ENCODE assay signal across 8 cellular contexts in the genomic region with DNA sequence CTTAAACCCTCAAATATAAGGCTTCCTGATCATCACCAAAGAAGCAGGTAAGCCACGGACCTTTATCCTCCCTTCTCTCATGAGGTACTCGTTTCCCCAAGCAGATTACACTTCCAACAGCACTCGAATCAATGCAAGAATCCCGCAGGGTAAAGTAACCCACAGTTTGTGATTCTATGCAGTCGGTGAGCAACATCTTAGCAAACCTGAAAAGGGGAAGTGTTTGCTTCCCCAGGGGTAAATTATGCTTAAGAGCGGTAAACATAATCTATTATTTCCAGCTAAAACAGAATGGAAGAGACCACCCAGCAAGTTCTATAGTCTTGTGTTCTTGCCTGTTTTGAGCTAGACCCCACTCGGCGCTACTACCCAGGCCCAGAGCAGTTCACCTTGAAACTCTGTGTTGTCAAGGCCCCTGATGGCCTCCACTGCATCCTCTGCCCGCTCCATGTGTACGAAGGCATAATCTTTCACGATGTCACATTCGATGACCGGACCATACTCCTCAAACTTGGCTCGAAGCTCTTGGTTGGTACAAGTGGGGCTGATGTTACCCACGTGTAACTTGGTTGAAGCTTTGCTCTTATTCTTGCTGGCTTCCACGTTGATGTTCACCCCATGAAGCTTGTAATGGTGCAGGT. TPM values are rescaled to one million over a fixed set of nuclear protein-coding genes. Genes with fewer than 3 reads are reported as not detected.
A peak's percentile ranks its signal among the peaks of the same experiment; 100 is the strongest.
DNase-seq lines count a peak whose midpoint lies in the region; ATAC-seq and TF ChIP-seq lines count a peak whose summit lies in the region.

No MANE protein-coding gene starts in this region.

- peaks cover 38% of the 10 kb centered on the region for H3K4me1 ChIP-seq in Loucy (ENCODE audit: insufficient read depth, low read length, poor library complexity, severe bottlenecking)
- peaks cover 4 to 9% of the 10 kb centered on the region in 2 donors for H3K4me1 ChIP-seq in breast epithelium

- intact Hi-C loops in CD14-positive monocyte (cut with micrococcal nuclease): loop anchor here (5.0 to 10.0 kb wide), 4 partner anchors 39 to 242 kb away; partner anchors contain the start of genes CCDC87 (in 1 of the 2), CCS (in 1 of the 2), MRPL11 (in 1 of the 2) and RBM4 (in 1 of the 2)
- intact Hi-C loops in breast epithelium (cut with DNase I; ENCODE audit: low total_unique reads): no loop called here

- peaks cover 27% of the 10 kb centered on the region for H3K4me1 Mint-ChIP-seq in CD14-positive monocyte
- H3K4me1 Mint-ChIP-seq in nephron: peaks cover 41% of the 10 kb centered on the region

- H3K27me3 ChIP-seq in Loucy (ENCODE audit: insufficient read depth, low read length, poor library complexity, severe bottlenecking) (no peaks in the 10 kb centered on the region), breast epithelium (no peaks in the 10 kb centered on the region)

- H3K9me3 ChIP-seq in Loucy (ENCODE audit: insufficient read depth, low read depth, low read length) (no peaks in the 10 kb centered on the region), breast epithelium (no peaks in the 10 kb centered on the region)

- no peaks in the 10 kb centered on the region for H3K9me2 ChIP-seq in Loucy (replicated peaks; ENCODE audit: low read depth, low read length)

- H2AFZ ChIP-seq in Loucy (ENCODE audit: low read length): no peak overlapping the region

- DNase-seq in CD14-positive monocyte (ENCODE audit: low spot score): peak; percentile 39
- DNase-seq in breast epithelium (ENCODE audit: low spot score in 2 of 2): no peak
- no peak for DNase-seq in cortex of kidney (lab: John Stamatoyannopoulos, UW)
- DNase-seq in NCI-H146 treated with DMSO at 0.1 percent for 48 hours (lab: John Stamatoyannopoulos, UW; ENCODE audit: unreplicated experiment): no peak

- no peaks in the 10 kb centered on the region for H3K9me3 Mint-ChIP-seq in CD14-positive monocyte
- no peaks in the 10 kb centered on the region for H3K9me3 Mint-ChIP-seq in nephron

- no peak for ATAC-seq in HG03342 (IDR thresholded peaks at IDR 0.05; ENCODE audit: unreplicated experiment)
- ATAC-seq in GM18861 (IDR thresholded peaks at IDR 0.05; ENCODE audit: unreplicated experiment): no peak

- H3K4me2 ChIP-seq in Loucy (ENCODE audit: low read depth, low read length, poor library complexity, severe bottlenecking): peak overlapping the region; percentile 78

- no peaks in the 10 kb centered on the region for H3K36me3 ChIP-seq in Loucy (ENCODE audit: insufficient read depth, low read length)
- no peaks in the 10 kb centered on the region for H3K36me3 ChIP-seq in breast epithelium

- H3K27me3 Mint-ChIP-seq in CD14-positive monocyte (ENCODE audit: low read depth in 3 of 3) (peaks cover 0 to 3% (median 0%) of the 10 kb centered on the region in 3 donors), nephron (ENCODE audit: low read depth) (no peaks in the 10 kb centered on the region)

- peaks cover 24% of the 10 kb centered on the region for H4K20me1 ChIP-seq in Loucy (ENCODE audit: insufficient read depth, low read length, poor library complexity, severe bottlenecking)

- H3K9ac ChIP-seq in Loucy (ENCODE audit: low read depth, low read length, poor library complexity, severe bottlenecking): peak overlapping the region; percentile 74

- no peak for TF ChIP-seq POLR2A in breast epithelium (IDR thresholded peaks at IDR 0.05)

- H3K4me3 ChIP-seq in Loucy (ENCODE audit: low read length, poor library complexity, severe bottlenecking): peak overlapping the region; percentile 77
- H3K4me3 ChIP-seq in breast epithelium: peak overlapping the region in 2 of 3 donors; percentile 75 to 95

- peaks cover 0 to 6% of the 10 kb centered on the region in 2 donors for H3K36me3 Mint-ChIP-seq in CD14-positive monocyte
- H3K36me3 Mint-ChIP-seq in nephron (ENCODE audit: low read depth): peaks cover 21% of the 10 kb centered on the region

- H3K79me2 ChIP-seq in Loucy (ENCODE audit: insufficient read depth, low read length): peaks cover 51% of the 10 kb centered on the region

- H3K4me3 Mint-ChIP-seq in CD14-positive monocyte: peak overlapping the region; percentile 89 to 95
- peak overlapping the region; percentile 91 to 94 (median 91) for H3K4me3 Mint-ChIP-seq in nephron

- TF ChIP-seq CTCF in CD14-positive monocyte (IDR thresholded peaks at IDR 0.05) (no peak), Loucy (conservative IDR thresholded peaks at IDR 0.05; ENCODE audit: low read length) (no peak), breast epithelium (IDR thresholded peaks at IDR 0.05) (no peak), nephron (IDR thresholded peaks at IDR 0.05; ENCODE audit: unreplicated experiment in 3 of 3) (no peak)

- H3K27ac Mint-ChIP-seq in CD14-positive monocyte (peak overlapping the region in 6 of 7 donors; percentile 2 to 98 (median 62)), nephron (peak overlapping the region; percentile 98 to 100 (median 99))

- H3K27ac ChIP-seq in breast epithelium: peak overlapping the region in 1 of 2 donors; percentile 7

- peaks cover 4% of the 10 kb centered on the region for H3F3A ChIP-seq in Loucy (ENCODE audit: low read depth)

RNA-seq across cellular contexts. Expression of gene RBM4B, which starts 1.3 kb away (rescaled TPM):
- polyA plus RNA-seq in CD14-positive monocyte: 10 to 100 TPM in 1 of 2 donors, 1 to 10 TPM in 1; 7.8 to 11.2 TPM
- 10 to 100 TPM; 14.9 to 43.8 (median 25.9) TPM for total RNA-seq in breast epithelium

RNA-seq across cellular contexts. Expression of gene RBM4, which starts 37.9 kb away (rescaled TPM):
- polyA plus RNA-seq in CD14-positive monocyte: 100 to 1,000 TPM; 153 TPM
- total RNA-seq in breast epithelium: 10 to 100 TPM; 73.9 to 98.3 (median 81.0) TPM

RNA-seq across cellular contexts. Expression of gene SPTBN2, which starts 52.6 kb away (rescaled TPM):
- not detected for polyA plus RNA-seq in CD14-positive monocyte
- total RNA-seq in breast epithelium: 10 to 100 TPM in 2 of 3 donors, 1 to 10 TPM in 1; 1.1 to 28.7 (median 27.2) TPM

RNA-seq across cellular contexts. Expression of gene RBM14, which starts 60.0 kb away (rescaled TPM):
- polyA plus RNA-seq in CD14-positive monocyte: 10 to 100 TPM; 42.6 to 46.7 TPM
- total RNA-seq in breast epithelium: 10 to 100 TPM; 42.6 to 55.0 (median 54.6) TPM
